In the genomic region with DNA sequence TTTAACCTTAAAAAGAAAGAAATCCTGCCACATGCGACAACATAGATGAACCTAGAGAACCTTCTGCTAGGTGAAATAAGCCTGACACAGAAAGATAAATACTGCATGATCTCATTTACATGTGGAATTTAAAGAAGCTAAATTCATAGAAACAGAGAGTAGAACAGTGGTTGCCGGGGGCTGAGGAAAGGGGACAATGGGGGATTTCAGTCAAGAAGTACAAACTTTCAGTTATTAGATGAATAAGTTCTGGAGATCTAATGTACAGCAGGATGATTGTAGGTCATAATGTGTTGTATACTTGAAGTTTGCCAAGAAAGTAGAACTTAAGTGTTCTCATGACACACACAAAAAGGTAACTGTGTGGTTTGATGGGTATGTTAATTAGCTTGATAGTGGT, we compare ENCODE assay signal across 1 cellular context.
TF ChIP-seq lines count a peak whose summit lies in the region.

No MANE protein-coding gene starts in this region.

TF ChIP-seq in K562, 482 proteins besides CTCF, POLR2A, EP300 and RAD21 (continued from another document):
- no peak for TF ChIP-seq NKRF (IDR thresholded peaks at IDR 0.05; ENCODE audit: borderline replicate concordance)
- no peak for TF ChIP-seq TRIM28 (IDR thresholded peaks at IDR 0.05)
- TF ChIP-seq ZNF274 (IDR thresholded peaks at IDR 0.05; ENCODE audit: borderline replicate concordance, low read depth, low read length): no peak
- no peak for TF ChIP-seq RBBP5 (IDR thresholded peaks at IDR 0.05; ENCODE audit: borderline replicate concordance, insufficient read depth, low read length, poor library complexity, severe bottlenecking)
- no peak for TF ChIP-seq HOXB6 (CRISPR knock-in tag; IDR thresholded peaks at IDR 0.05; ENCODE audit: borderline replicate concordance)
- TF ChIP-seq ZNF518B (CRISPR knock-in tag; IDR thresholded peaks at IDR 0.05): no peak
